Comparison of ENCODE assay signal across 1 cellular context in the genomic region with DNA sequence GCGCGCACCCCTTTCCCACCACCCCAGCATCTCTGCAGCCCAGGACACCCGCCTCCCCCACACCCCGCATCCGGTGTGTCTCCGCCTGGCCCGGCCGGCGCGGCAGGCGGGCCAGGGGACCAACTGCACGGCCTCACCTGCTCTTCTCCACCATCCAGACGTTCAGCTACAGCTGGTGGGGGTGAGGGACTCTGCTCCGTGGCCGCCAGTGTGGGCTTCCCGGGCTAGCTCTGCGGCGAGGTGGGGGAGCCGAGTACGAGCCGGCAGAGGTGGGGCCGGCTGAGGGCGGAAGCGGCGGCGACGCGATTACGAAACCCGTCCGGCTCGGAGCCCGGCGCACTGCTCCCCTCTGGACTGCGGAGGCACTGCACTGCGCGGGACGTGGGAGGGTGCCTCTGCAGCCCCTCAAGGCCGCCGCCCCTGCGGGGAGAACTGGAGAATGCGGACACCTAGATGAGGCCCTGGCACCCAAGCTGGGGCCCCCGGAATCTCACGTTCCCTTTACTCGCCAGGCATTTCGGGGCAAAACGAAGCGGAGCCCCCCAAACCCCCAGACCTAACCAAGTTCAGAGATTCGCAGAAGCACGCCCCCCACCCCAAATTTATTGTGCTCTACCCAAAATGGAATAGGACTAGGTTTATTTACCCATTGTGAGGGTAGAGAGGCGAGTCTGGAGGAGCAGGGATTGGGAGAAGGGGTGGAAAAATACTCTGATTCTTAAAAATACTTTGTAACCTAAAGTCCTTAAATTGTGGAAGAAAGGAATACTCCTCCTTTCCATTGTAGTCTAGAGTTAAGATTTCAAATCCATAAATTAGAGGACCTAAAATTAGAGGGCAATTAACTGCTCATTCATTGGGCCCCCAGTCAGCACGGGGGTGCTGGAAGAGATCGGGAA.
TF ChIP-seq lines count a peak whose summit lies in the region.

A gene with protein sequence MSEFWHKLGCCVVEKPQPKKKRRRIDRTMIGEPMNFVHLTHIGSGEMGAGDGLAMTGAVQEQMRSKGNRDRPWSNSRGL (minus strand): TSS at position 281 of the 899 bp plus-strand sequence. CDS start 3,892 bp downstream, outside the sequence.

TF ChIP-seq in HepG2, 621 proteins besides CTCF, POLR2A, EP300 and RAD21 (continued from another document and continues in another):
- no peak for TF ChIP-seq ZBTB10 (CRISPR knock-in tag; IDR thresholded peaks at IDR 0.05; ENCODE audit: borderline replicate concordance)
- TF ChIP-seq ZNF761 (CRISPR knock-in tag; conservative IDR thresholded peaks at IDR 0.05) = peak; percentile 77; the same call in 1 of the 2 replicates
- no peak for TF ChIP-seq NFIC (IDR thresholded peaks at IDR 0.05; ENCODE audit: low read length)
- TF ChIP-seq HOMEZ (CRISPR knock-in tag; IDR thresholded peaks at IDR 0.05; ENCODE audit: low read depth) = no peak
- TF ChIP-seq, protein P1, sequence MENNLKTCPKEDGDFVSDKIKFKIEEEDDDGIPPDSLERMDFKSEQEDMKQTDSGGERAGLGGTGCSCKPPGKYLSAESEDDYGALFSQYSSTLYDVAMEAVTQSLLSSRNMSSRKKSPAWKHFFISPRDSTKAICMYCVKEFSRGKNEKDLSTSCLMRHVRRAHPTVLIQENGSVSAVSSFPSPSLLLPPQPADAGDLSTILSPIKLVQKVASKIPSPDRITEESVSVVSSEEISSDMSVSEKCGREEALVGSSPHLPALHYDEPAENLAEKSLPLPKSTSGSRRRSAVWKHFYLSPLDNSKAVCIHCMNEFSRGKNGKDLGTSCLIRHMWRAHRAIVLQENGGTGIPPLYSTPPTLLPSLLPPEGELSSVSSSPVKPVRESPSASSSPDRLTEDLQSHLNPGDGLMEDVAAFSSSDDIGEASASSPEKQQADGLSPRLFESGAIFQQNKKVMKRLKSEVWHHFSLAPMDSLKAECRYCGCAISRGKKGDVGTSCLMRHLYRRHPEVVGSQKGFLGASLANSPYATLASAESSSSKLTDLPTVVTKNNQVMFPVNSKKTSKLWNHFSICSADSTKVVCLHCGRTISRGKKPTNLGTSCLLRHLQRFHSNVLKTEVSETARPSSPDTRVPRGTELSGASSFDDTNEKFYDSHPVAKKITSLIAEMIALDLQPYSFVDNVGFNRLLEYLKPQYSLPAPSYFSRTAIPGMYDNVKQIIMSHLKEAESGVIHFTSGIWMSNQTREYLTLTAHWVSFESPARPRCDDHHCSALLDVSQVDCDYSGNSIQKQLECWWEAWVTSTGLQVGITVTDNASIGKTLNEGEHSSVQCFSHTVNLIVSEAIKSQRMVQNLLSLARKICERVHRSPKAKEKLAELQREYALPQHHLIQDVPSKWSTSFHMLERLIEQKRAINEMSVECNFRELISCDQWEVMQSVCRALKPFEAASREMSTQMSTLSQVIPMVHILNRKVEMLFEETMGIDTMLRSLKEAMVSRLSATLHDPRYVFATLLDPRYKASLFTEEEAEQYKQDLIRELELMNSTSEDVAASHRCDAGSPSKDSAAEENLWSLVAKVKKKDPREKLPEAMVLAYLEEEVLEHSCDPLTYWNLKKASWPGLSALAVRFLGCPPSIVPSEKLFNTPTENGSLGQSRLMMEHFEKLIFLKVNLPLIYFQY (CRISPR knock-in tag; IDR thresholded peaks at IDR 0.05; ENCODE audit: borderline replicate concordance) = 0 out of 2 replicates have a peak, but pooled peaks have one; percentile 38
- 0 out of 2 replicates have a peak, but pooled peaks have one; percentile 79 for TF ChIP-seq MXD4 (CRISPR knock-in tag; IDR thresholded peaks at IDR 0.05)
- no peak for TF ChIP-seq NRL (CRISPR knock-in tag; IDR thresholded peaks at IDR 0.05; ENCODE audit: borderline replicate concordance)
- no peak for TF ChIP-seq SYNCRIP (IDR thresholded peaks at IDR 0.05; ENCODE audit: insufficient read depth, low read depth, low read length)
- TF ChIP-seq IKZF1 (IDR thresholded peaks at IDR 0.05) = no peak
- TF ChIP-seq ZBTB21 (CRISPR knock-in tag; IDR thresholded peaks at IDR 0.05) = no peak
- TF ChIP-seq, protein P2, sequence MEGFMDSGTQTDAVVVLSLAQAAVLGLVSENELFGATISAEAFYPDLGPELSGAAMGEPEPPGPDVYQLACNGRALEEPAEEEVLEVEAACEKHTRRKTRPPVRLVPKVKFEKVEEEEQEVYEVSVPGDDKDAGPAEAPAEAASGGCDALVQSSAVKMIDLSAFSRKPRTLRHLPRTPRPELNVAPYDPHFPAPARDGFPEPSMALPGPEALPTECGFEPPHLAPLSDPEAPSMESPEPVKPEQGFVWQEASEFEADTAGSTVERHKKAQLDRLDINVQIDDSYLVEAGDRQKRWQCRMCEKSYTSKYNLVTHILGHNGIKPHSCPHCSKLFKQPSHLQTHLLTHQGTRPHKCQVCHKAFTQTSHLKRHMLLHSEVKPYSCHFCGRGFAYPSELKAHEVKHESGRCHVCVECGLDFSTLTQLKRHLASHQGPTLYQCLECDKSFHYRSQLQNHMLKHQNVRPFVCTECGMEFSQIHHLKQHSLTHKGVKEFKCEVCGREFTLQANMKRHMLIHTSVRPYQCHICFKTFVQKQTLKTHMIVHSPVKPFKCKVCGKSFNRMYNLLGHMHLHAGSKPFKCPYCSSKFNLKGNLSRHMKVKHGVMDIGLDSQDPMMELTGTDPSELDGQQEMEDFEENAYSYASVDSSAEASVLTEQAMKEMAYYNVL (CRISPR knock-in tag; IDR thresholded peaks at IDR 0.05; ENCODE audit: borderline replicate concordance) = peak; percentile 58; the same call in 1 of the 2 replicates
- TF ChIP-seq ZNF17 (CRISPR knock-in tag; IDR thresholded peaks at IDR 0.05) = no peak
- peak; percentile 57 for TF ChIP-seq SRSF1 (optimal IDR thresholded peaks at IDR 0.05; ENCODE audit: low read depth, low read length)
- peak; percentile 29; the same call in 1 of the 2 replicates for TF ChIP-seq TFDP1 (CRISPR knock-in tag; IDR thresholded peaks at IDR 0.05; ENCODE audit: borderline replicate concordance)
- no peak for TF ChIP-seq SP140L (CRISPR knock-in tag; IDR thresholded peaks at IDR 0.05; ENCODE audit: borderline replicate concordance)
- peak; percentile 23 for TF ChIP-seq ZNF781 (CRISPR knock-in tag; IDR thresholded peaks at IDR 0.05; ENCODE audit: borderline replicate concordance, not compliant biosample characterization)
- TF ChIP-seq, protein P3, sequence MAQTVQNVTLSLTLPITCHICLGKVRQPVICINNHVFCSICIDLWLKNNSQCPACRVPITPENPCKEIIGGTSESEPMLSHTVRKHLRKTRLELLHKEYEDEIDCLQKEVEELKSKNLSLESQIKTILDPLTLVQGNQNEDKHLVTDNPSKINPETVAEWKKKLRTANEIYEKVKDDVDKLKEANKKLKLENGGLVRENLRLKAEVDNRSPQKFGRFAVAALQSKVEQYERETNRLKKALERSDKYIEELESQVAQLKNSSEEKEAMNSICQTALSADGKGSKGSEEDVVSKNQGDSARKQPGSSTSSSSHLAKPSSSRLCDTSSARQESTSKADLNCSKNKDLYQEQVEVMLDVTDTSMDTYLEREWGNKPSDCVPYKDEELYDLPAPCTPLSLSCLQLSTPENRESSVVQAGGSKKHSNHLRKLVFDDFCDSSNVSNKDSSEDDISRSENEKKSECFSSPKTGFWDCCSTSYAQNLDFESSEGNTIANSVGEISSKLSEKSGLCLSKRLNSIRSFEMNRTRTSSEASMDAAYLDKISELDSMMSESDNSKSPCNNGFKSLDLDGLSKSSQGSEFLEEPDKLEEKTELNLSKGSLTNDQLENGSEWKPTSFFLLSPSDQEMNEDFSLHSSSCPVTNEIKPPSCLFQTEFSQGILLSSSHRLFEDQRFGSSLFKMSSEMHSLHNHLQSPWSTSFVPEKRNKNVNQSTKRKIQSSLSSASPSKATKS (CRISPR knock-in tag; IDR thresholded peaks at IDR 0.05) = no peak
- no peak for TF ChIP-seq ZFAT (CRISPR knock-in tag; conservative IDR thresholded peaks at IDR 0.05)
- TF ChIP-seq ZNF777 (CRISPR knock-in tag; IDR thresholded peaks at IDR 0.05) = 0 out of 2 replicates have a peak, but pooled peaks have one; percentile 11
- no peak for TF ChIP-seq ZNF251 (CRISPR knock-in tag; IDR thresholded peaks at IDR 0.05)
- TF ChIP-seq GRHL1 (CRISPR knock-in tag; conservative IDR thresholded peaks at IDR 0.05) = no peak
- no peak for TF ChIP-seq PRPF4 (IDR thresholded peaks at IDR 0.05; ENCODE audit: low read depth, low read length, poor library complexity, severe bottlenecking)
- TF ChIP-seq THYN1 (CRISPR knock-in tag; IDR thresholded peaks at IDR 0.05; ENCODE audit: borderline replicate concordance, low read depth) = no peak
- TF ChIP-seq SP4 (CRISPR knock-in tag; IDR thresholded peaks at IDR 0.05) = no peak
- TF ChIP-seq FOSL2 (CRISPR knock-in tag; IDR thresholded peaks at IDR 0.05) = peak; percentile 63
- TF ChIP-seq KDM5B (CRISPR knock-in tag; IDR thresholded peaks at IDR 0.05; ENCODE audit: borderline replicate concordance) = peak; percentile 70; the same call in 1 of the 2 replicates
- peak; percentile 59 for TF ChIP-seq SP5 (CRISPR knock-in tag; IDR thresholded peaks at IDR 0.05; ENCODE audit: borderline replicate concordance, low read depth)
- no peak for TF ChIP-seq SIN3B (IDR thresholded peaks at IDR 0.05; ENCODE audit: low read length)
- TF ChIP-seq ZNF672 (CRISPR knock-in tag; IDR thresholded peaks at IDR 0.05) = no peak
- TF ChIP-seq ZNF44 (CRISPR knock-in tag; IDR thresholded peaks at IDR 0.05) = no peak; the same call in 1 of the 2 replicates
- TF ChIP-seq ZNF329 (CRISPR knock-in tag; IDR thresholded peaks at IDR 0.05; ENCODE audit: low read depth) = no peak
- peak; percentile 82 for TF ChIP-seq POLR2G (IDR thresholded peaks at IDR 0.05; ENCODE audit: low read depth, low read length)
- TF ChIP-seq ZBTB44 (CRISPR knock-in tag; IDR thresholded peaks at IDR 0.05) = no peak
- TF ChIP-seq FOXJ3 (CRISPR knock-in tag; IDR thresholded peaks at IDR 0.05; ENCODE audit: borderline replicate concordance) = no peak
- TF ChIP-seq NAIF1 (CRISPR knock-in tag; IDR thresholded peaks at IDR 0.05; ENCODE audit: borderline replicate concordance) = no peak
- no peak for TF ChIP-seq CCAR2 (optimal IDR thresholded peaks at IDR 0.05; ENCODE audit: low read depth, low read length)
- TF ChIP-seq PAX8 (CRISPR knock-in tag; IDR thresholded peaks at IDR 0.05; ENCODE audit: borderline replicate concordance) = no peak
- TF ChIP-seq ZNF678 (CRISPR knock-in tag; IDR thresholded peaks at IDR 0.05) = no peak
- no peak for TF ChIP-seq NFYC (CRISPR knock-in tag; IDR thresholded peaks at IDR 0.05)
- TF ChIP-seq SAP130 (CRISPR knock-in tag; IDR thresholded peaks at IDR 0.05; ENCODE audit: low read depth) = peak; percentile 91
- TF ChIP-seq ZNF30 (CRISPR knock-in tag; IDR thresholded peaks at IDR 0.05) = no peak
- TF ChIP-seq ZNF451 (CRISPR knock-in tag; IDR thresholded peaks at IDR 0.05) = no peak
